In the genomic region with DNA sequence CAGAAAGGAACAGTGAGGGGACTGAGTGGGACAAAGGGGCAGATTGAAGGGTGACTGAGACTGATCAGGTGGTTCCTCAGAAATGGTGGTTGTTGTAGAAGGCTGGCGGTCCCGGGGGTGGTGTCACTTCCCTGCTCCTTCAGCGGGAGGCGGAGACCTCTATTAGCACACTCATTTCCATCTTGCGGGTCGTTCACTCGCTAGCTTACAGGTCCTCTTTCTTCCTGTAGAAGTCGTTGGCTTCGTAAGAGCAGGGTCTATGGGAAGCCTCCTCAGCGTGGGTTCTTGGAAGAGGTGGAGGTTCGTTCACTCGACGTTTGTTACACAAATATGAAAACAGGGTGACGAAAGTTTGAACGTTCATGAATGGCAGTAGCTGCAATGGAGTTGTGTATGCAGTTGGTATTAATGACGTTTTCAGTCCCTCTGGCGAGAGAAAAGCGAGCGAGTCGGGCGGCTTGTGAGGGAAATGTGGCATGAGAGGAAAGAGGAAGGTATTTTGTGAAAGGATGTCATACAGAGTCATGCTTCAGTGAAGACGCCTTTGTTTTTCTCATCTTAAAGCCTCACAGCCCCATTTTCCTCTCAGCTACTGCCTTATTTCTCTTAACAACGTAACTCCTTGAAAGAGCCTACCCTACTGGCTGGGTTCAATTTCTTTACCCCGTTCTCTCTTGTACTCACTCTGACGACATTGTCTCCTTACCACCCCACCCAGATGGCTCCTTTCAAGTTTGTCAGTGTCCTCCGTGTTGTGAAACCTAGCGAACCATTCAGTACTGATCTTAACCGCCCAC, we compare ENCODE assay signal across 1 cellular context.
A peak's percentile ranks its signal among the peaks of the same experiment; 100 is the strongest.
TF ChIP-seq lines count a peak whose summit lies in the region.

No MANE protein-coding gene starts in this region.

TF ChIP-seq in GM12878, 131 proteins besides CTCF, POLR2A, EP300 and RAD21 (continued from another document):
- TF ChIP-seq CREM (IDR thresholded peaks at IDR 0.05; ENCODE audit: low read depth) (peak; percentile 48), TCF3 (IDR thresholded peaks at IDR 0.05; ENCODE audit: borderline replicate concordance, insufficient read depth, low read depth, low read length) (peak; percentile 72; the same call in 1 of the 2 replicates), SPI1 (IDR thresholded peaks at IDR 0.05; ENCODE audit: borderline replicate concordance, insufficient read depth, low read depth, low read length) (peak; percentile 49; the same call in 1 of the 2 replicates), RUNX3 (IDR thresholded peaks at IDR 0.05; ENCODE audit: low read length) (peak; percentile 45; the same call in 1 of the 2 replicates)
